28 cellular contexts compared by ENCODE assay signal in genomic region chr4:121195649-121196048, GRCh38. TPM values are rescaled to one million over a fixed set of nuclear protein-coding genes. Genes with fewer than 3 reads are reported as not detected.
"Had no signal": no experiment of that assay in that cellular context is flagged by ENCODE, and none has a peak within 500 bp of the region (broad histone marks: within the 10 kb centered on the region; RNA-seq: fewer than 3 reads in every experiment).

No MANE protein-coding gene starts in this region.

- H3K27ac Mint-ChIP-seq: activated naive CD4-positive, alpha-beta T cell treated with anti-CD3 and anti-CD28 coated beads for 36 hours; activated naive CD8-positive, alpha-beta T cell treated with anti-CD3 and anti-CD28 coated beads, Interleukin-2, amount 10 ng/mL, durations not matched to agents 7 days and 5 days; mesothelial cell of epicardium; naive thymus-derived CD8-positive, alpha-beta T cell; stimulated activated memory B cell treated with anti-CD40 and anti-IgM and Interleukin-4, amounts not matched to agents 10 μg/mL and 1 μg/mL and 100 μg/mL, for 72 hours had no signal

- ATAC-seq: activated T-cell treated with anti-CD3 and anti-CD28 coated beads, Interleukin-2, amount 50 U/mL, for 4 hours; left lung; naive thymus-derived CD8-positive, alpha-beta T cell; right lobe of liver; stimulated activated memory B cell treated with anti-CD40 and anti-IgM and Interleukin-4, amounts not matched to agents 10 μg/mL and 1 μg/mL and 100 μg/mL, for 72 hours had no signal

- H3K27me3 Mint-ChIP-seq: activated naive CD8-positive, alpha-beta T cell treated with anti-CD3 and anti-CD28 coated beads, Interleukin-2, amount 10 ng/mL, durations not matched to agents 7 days and 5 days; naive thymus-derived CD8-positive, alpha-beta T cell; stimulated activated memory B cell treated with anti-CD40 and anti-IgM and Interleukin-4, amounts not matched to agents 10 μg/mL and 1 μg/mL and 100 μg/mL, for 72 hours had no signal

- H3K4me1 ChIP-seq: parathyroid adenoma, right lobe of liver, uterus had no signal

- H3K27ac ChIP-seq: left lung, neutrophil, parathyroid adenoma, right lobe of liver, skin epidermis, stomach, suprapubic skin, tibial nerve, uterus had no signal

- H3K79me2 ChIP-seq: parathyroid adenoma had no signal

- H3K9me3 Mint-ChIP-seq: activated naive CD4-positive, alpha-beta T cell treated with anti-CD3 and anti-CD28 coated beads for 36 hours; activated naive CD8-positive, alpha-beta T cell treated with anti-CD3 and anti-CD28 coated beads, Interleukin-2, amount 10 ng/mL, durations not matched to agents 7 days and 5 days; activated T-cell treated with anti-CD3 and anti-CD28 coated beads, Interleukin-2, amount 50 U/mL, for 4 hours; mesothelial cell of epicardium; naive thymus-derived CD8-positive, alpha-beta T cell; stimulated activated memory B cell treated with anti-CD40 and anti-IgM and Interleukin-4, amounts not matched to agents 10 μg/mL and 1 μg/mL and 100 μg/mL, for 72 hours had no signal

- DNase-seq: activated CD4-positive, alpha-beta T cell treated with anti-CD3 and anti-CD28 coated beads for 1 hour; activated CD4-positive, alpha-beta T cell treated with anti-CD3 and anti-CD28 coated beads, Interleukin-2, amount 50 U/mL, for 1 hour; activated CD8-positive, alpha-beta memory T cell treated with anti-CD3 and anti-CD28 coated beads, Interleukin-2, amount 50 U/mL, for 48 hours; activated effector memory CD4-positive, alpha-beta T cell treated with Interleukin-2 at 50 U/mL for 16 hours; activated naive CD4-positive, alpha-beta T cell treated with anti-CD3 and anti-CD28 coated beads for 36 hours; activated naive CD8-positive, alpha-beta T cell treated with anti-CD3 and anti-CD28 coated beads, Interleukin-2, amount 10 ng/mL, durations not matched to agents 7 days and 5 days; activated T-cell treated with anti-CD3 and anti-CD28 coated beads, Interleukin-2, amount 50 U/mL, for 4 hours; amygdala; caudate nucleus; dermis blood vessel endothelial cell; effector CD8-positive, alpha-beta T cell; erythroblast; foreskin melanocyte; left lung; naive thymus-derived CD8-positive, alpha-beta T cell; right lobe of liver; stimulated activated CD4-positive, alpha-beta T cell treated with anti-CD3 and anti-CD28 coated beads, Interleukin-15, amount 100 ng/mL, for 24 hours; stomach; T-helper 1 cell; uterus had no signal

- H3K27me3 ChIP-seq: left lung, neutrophil, right lobe of liver, tibial nerve, uterus had no signal

- H3K9ac ChIP-seq: parathyroid adenoma had no signal

- H3K36me3 Mint-ChIP-seq: mesothelial cell of epicardium; naive thymus-derived CD8-positive, alpha-beta T cell; stimulated activated memory B cell treated with anti-CD40 and anti-IgM and Interleukin-4, amounts not matched to agents 10 μg/mL and 1 μg/mL and 100 μg/mL, for 72 hours had no signal

- H3K36me3 ChIP-seq: left lung, neutrophil, right lobe of liver, stomach, suprapubic skin, tibial nerve, uterus had no signal

- H3K9me3 ChIP-seq: left lung, neutrophil, right lobe of liver, stomach, suprapubic skin, tibial nerve, uterus had no signal

- H3K4me3 Mint-ChIP-seq: activated naive CD4-positive, alpha-beta T cell treated with anti-CD3 and anti-CD28 coated beads for 36 hours; activated naive CD8-positive, alpha-beta T cell treated with anti-CD3 and anti-CD28 coated beads, Interleukin-2, amount 10 ng/mL, durations not matched to agents 7 days and 5 days; activated T-cell treated with anti-CD3 and anti-CD28 coated beads, Interleukin-2, amount 50 U/mL, for 4 hours; mesothelial cell of epicardium; naive thymus-derived CD8-positive, alpha-beta T cell; stimulated activated memory B cell treated with anti-CD40 and anti-IgM and Interleukin-4, amounts not matched to agents 10 μg/mL and 1 μg/mL and 100 μg/mL, for 72 hours had no signal

- H2AFZ ChIP-seq: parathyroid adenoma had no signal

- H3K4me3 ChIP-seq: left lung, lung, right lobe of liver, skin epidermis, stomach, suprapubic skin, tibial nerve, uterus had no signal

RNA-seq across cellular contexts. Expression of gene TNIP3, which starts 31.5 kb away (rescaled TPM):
- total RNA-seq: suprapubic skin had no signal
